31 cellular contexts compared by ENCODE assay signal in the genomic region with DNA sequence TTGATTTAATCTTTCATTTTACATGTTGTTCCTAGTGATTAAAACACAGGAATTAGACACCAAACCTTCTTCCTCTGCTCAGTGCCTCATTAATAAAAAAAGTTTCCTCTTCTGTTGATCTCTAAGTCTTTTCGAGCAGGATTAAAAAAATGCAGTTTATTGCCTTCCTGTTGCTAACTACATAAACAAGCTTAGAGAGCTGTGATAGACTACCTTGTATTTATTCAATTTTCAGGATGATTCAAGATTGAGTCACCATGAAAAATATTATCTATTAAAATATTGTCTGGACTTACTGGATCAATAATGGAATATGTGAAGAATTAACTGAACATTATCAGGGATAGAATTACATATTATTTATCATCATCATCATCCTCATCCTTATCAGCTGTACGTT.
"Had no signal": no experiment of that assay in that cellular context is flagged by ENCODE, and none has a peak within 500 bp of the region (broad histone marks: within the 10 kb centered on the region; RNA-seq: fewer than 3 reads in every experiment).

No MANE protein-coding gene starts in this region.

- H3K27ac ChIP-seq: adrenal gland, ascending aorta, body of pancreas, brain microvascular endothelial cell, breast epithelium, cardiac muscle cell had no signal

- H3K9me3 ChIP-seq: adrenal gland, ascending aorta, body of pancreas, breast epithelium had no signal

- H3K4me3 ChIP-seq: adrenal gland, ascending aorta, body of pancreas, breast epithelium, cardiac muscle cell had no signal

- H3K27me3 ChIP-seq: adrenal gland, ascending aorta, body of pancreas, brain microvascular endothelial cell, breast epithelium, cardiac muscle cell had no signal

- ATAC-seq: activated naive CD4-positive, alpha-beta T cell treated with anti-CD3 and anti-CD28 coated beads, Interleukin-2, amount 50 U/mL, for 72 hours; activated naive CD8-positive, alpha-beta T cell treated with anti-CD3 and anti-CD28 coated beads, Interleukin-2, amount 50 U/mL, for 24 hours; activated T-cell treated with anti-CD3 and anti-CD28 coated beads, Interleukin-2, amount 50 U/mL, for 4 hours; activated T-cell treated with anti-CD3 and anti-CD28 coated beads, Interleukin-2, amount 50 U/mL, for 72 hours; activated T-helper 17 cell treated with anti-CD3 and anti-CD28 coated beads, Interleukin-2, amount 50 U/mL, for 72 hours; body of pancreas had no signal

- DNase-seq: activated effector memory CD4-positive, alpha-beta T cell treated with anti-CD3 and anti-CD28 coated beads, Interleukin-2, amount 50 U/mL, for 16 hours; activated effector memory CD4-positive, alpha-beta T cell treated with Interleukin-2 at 50 U/mL for 16 hours; activated gamma-delta T cell; activated gamma-delta T cell treated with Interleukin-2 at 50 U/mL for 16 hours; activated naive CD4-positive, alpha-beta T cell; activated naive CD4-positive, alpha-beta T cell treated with anti-CD3 and anti-CD28 coated beads for 36 hours; activated naive CD4-positive, alpha-beta T cell treated with anti-CD3 and anti-CD28 coated beads, Interleukin-2, amount 10 ng/mL, durations not matched to agents 7 days and 5 days; activated naive CD4-positive, alpha-beta T cell treated with anti-CD3 and anti-CD28 coated beads, Interleukin-2, amount 50 U/mL, for 16 hours; activated naive CD4-positive, alpha-beta T cell treated with Interleukin-2 at 50 U/mL for 16 hours; activated naive CD8-positive, alpha-beta T cell treated with anti-CD3 and anti-CD28 coated beads for 36 hours; activated naive CD8-positive, alpha-beta T cell treated with anti-CD3 and anti-CD28 coated beads, Interleukin-2, amount 10 ng/mL, durations not matched to agents 7 days and 5 days; activated naive CD8-positive, alpha-beta T cell treated with anti-CD3 and anti-CD28 coated beads, Interleukin-2, amount 50 U/mL, for 24 hours; activated T-cell treated with anti-CD3 and anti-CD28 coated beads, Interleukin-2, amount 50 U/mL, for 24 hours; activated T-cell treated with anti-CD3 and anti-CD28 coated beads, Interleukin-2, amount 50 U/mL, for 4 hours; activated T-cell treated with anti-CD3 and anti-CD28 coated beads, Interleukin-2, amount 50 U/mL, for 48 hours; activated T-cell treated with anti-CD3 and anti-CD28 coated beads, Interleukin-2, amount 50 U/mL, for 72 hours; adrenal gland; amniotic stem cell; amygdala; anterior cingulate cortex; aorta; body of pancreas; brain microvascular endothelial cell; caudate nucleus; central memory CD4-positive, alpha-beta T cell; cerebellar nuclear complex had no signal

- H3K4me1 ChIP-seq: adrenal gland, ascending aorta, body of pancreas, breast epithelium had no signal

- H3K36me3 ChIP-seq: adrenal gland, ascending aorta, brain microvascular endothelial cell, breast epithelium, cardiac muscle cell had no signal
